8 cellular contexts compared by ENCODE assay signal in the genomic region with DNA sequence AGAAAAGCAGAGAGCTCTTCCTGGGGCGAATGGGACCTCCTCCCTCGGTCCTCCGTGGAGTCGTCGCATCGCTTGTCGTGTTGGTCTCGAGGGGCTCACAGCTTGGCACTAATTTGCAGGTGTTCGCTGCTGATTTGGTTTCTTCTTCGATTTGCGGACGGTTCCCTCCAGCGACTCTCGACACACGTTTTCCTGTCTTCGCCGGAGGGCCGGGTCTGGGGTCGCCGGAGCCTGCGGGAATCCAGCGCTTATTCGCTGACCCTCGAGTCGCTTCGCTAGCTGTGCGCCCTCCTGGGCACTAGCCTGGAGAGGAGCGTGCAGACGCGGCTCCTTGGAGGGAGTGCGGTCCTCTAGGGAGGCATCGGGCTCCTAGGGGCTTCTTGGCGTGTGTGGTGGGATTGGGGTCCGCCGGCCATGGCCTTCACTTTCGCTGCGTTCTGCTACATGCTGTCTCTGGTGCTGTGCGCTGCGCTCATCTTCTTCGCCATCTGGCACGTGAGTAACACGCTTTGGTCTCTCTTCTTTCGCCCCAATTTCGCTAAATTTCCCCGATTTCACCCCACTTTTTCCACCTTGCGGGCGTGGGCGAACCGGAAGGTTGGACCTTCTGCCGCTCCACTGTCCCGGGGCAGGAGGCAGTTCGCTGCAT. TPM values are rescaled to one million over a fixed set of nuclear protein-coding genes. Genes with fewer than 3 reads are reported as not detected.
DNase-seq lines count a peak whose midpoint lies in the region; ATAC-seq and TF ChIP-seq lines count a peak whose summit lies in the region.

No MANE protein-coding gene starts in this region.

- H3K4me3 ChIP-seq in BE2C (ENCODE audit: low read depth, low read length) (peak overlapping the region; percentile 34), HL-60 (replicated peaks; ENCODE audit: insufficient read depth, low read length) (peak overlapping the region; percentile 40)

- H3K4me3 Mint-ChIP-seq in MCF 10A (ENCODE audit: unreplicated experiment) = peak overlapping the region; percentile 41
- H3K4me3 Mint-ChIP-seq in naive thymus-derived CD8-positive, alpha-beta T cell = peak overlapping the region; percentile 62 to 90 (median 73)

- H3K4me1 Mint-ChIP-seq in MCF 10A (ENCODE audit: insufficient read depth, unreplicated experiment) = no peaks in the 10 kb centered on the region
- H3K4me1 Mint-ChIP-seq in naive thymus-derived CD8-positive, alpha-beta T cell = peaks cover 15 to 30% (median 24%) of the 10 kb centered on the region in 4 donors

- H3K27ac ChIP-seq in HL-60 (replicated peaks) = no peak overlapping the region

- POLR2A ChIA-PET in MCF 10A (lab: Yijun Ruan, JAX) = no interaction called here
- POLR2A ChIA-PET in naive thymus-derived CD8-positive, alpha-beta T cell (lab: Charles Lee) = no interaction called here

- no peaks in the 10 kb centered on the region for H3K36me3 ChIP-seq in BE2C

- peaks cover 6% of the 10 kb centered on the region for H3K9me3 Mint-ChIP-seq in MCF 10A (ENCODE audit: unreplicated experiment)
- H3K9me3 Mint-ChIP-seq in naive thymus-derived CD8-positive, alpha-beta T cell = peaks cover 0 to 9% (median 5%) of the 10 kb centered on the region in 9 donors

- no peak for DNase-seq in BE2C
- DNase-seq in HL-60 (ENCODE audit: low read depth in 1 of 2, low spot score in 1 of 2) = no peak
- DNase-seq in MCF 10A (ENCODE audit: unreplicated experiment) = no peak
- peak in 1 of 10 donors; percentile 28 for DNase-seq in naive thymus-derived CD8-positive, alpha-beta T cell
- DNase-seq in NCI-H146 treated with DMSO at 0.1 percent for 48 hours (lab: John Stamatoyannopoulos, UW; ENCODE audit: unreplicated experiment) = no peak
- DNase-seq in pons (ENCODE audit: low spot score) = no peak
- no peak for DNase-seq in DMS79 (lab: John Stamatoyannopoulos, UW)
- DNase-seq in globus pallidus (ENCODE audit: low spot score) = no peak

- no peaks in the 10 kb centered on the region for H3K9me3 ChIP-seq in BE2C

- CTCF ChIA-PET in MCF 10A (lab: Yijun Ruan, JAX) = interaction anchor here (0.6 to 1.6 kb wide), 4 partner anchors 24 to 122 kb away, joined by 3 to 6 read pairs (median 4); no protein-coding TSS in a partner anchor

- no peak overlapping the region for H3K27ac Mint-ChIP-seq in MCF 10A (ENCODE audit: low read depth, unreplicated experiment)
- H3K27ac Mint-ChIP-seq in naive thymus-derived CD8-positive, alpha-beta T cell = peak overlapping the region in 2 of 10 donors; percentile 20 to 26

- ATAC-seq in naive thymus-derived CD8-positive, alpha-beta T cell = peak; percentile 13 to 50

- TF ChIP-seq CTCF in BE2C (IDR thresholded peaks at IDR 0.05; ENCODE audit: low read depth, low read length) = no peak
- TF ChIP-seq CTCF in HL-60 (IDR thresholded peaks at IDR 0.05; ENCODE audit: insufficient read depth, low read length) = no peak
- TF ChIP-seq CTCF in MCF 10A (IDR thresholded peaks at IDR 0.05; ENCODE audit: unreplicated experiment) = no peak

- H3K27me3 ChIP-seq in BE2C (peaks cover 44% of the 10 kb centered on the region), HL-60 (ENCODE audit: insufficient read depth, poor library complexity, severe bottlenecking) (peaks cover 47% of the 10 kb centered on the region)

- no TSS peak for BruUV-seq in MCF 10A (replicated peaks; lab: Mats Ljungman, UMichigan)

- no peaks in the 10 kb centered on the region for H3K36me3 Mint-ChIP-seq in MCF 10A (ENCODE audit: insufficient read depth, unreplicated experiment)
- H3K36me3 Mint-ChIP-seq in naive thymus-derived CD8-positive, alpha-beta T cell = peaks cover 0 to 6% (median 3%) of the 10 kb centered on the region in 3 donors

- intact Hi-C loops in MCF 10A (cut with micrococcal nuclease) = no loop called here

- H3K4me1 ChIP-seq in BE2C = no peaks in the 10 kb centered on the region

- H3K27me3 Mint-ChIP-seq in MCF 10A (ENCODE audit: insufficient read depth, unreplicated experiment) = peaks cover 45% of the 10 kb centered on the region
- H3K27me3 Mint-ChIP-seq in naive thymus-derived CD8-positive, alpha-beta T cell = peaks cover 29 to 63% (median 50%) of the 10 kb centered on the region in 5 donors

RNA-seq across cellular contexts. Expression of a gene that starts 0.8 kb away (rescaled TPM):
- 10.1 TPM for polyA plus RNA-seq in BE2C (2012; ENCODE audit: insufficient read depth, insufficient read length, low read depth)
- total RNA-seq in MCF 10A (2022) = 3.4 and 3.6 TPM in 2 replicates
- 1 to 10 TPM; 2.8 to 3.6 TPM for total RNA-seq in naive thymus-derived CD8-positive, alpha-beta T cell
- polyA plus RNA-seq in naive thymus-derived CD8-positive, alpha-beta T cell = 1 to 10 TPM in 2 of 3 donors, under 1 TPM in 1; 0.98 to 1.5 (median 1.1) TPM
